Comparison of ENCODE assay signal across 10 cellular contexts in the genomic region with DNA sequence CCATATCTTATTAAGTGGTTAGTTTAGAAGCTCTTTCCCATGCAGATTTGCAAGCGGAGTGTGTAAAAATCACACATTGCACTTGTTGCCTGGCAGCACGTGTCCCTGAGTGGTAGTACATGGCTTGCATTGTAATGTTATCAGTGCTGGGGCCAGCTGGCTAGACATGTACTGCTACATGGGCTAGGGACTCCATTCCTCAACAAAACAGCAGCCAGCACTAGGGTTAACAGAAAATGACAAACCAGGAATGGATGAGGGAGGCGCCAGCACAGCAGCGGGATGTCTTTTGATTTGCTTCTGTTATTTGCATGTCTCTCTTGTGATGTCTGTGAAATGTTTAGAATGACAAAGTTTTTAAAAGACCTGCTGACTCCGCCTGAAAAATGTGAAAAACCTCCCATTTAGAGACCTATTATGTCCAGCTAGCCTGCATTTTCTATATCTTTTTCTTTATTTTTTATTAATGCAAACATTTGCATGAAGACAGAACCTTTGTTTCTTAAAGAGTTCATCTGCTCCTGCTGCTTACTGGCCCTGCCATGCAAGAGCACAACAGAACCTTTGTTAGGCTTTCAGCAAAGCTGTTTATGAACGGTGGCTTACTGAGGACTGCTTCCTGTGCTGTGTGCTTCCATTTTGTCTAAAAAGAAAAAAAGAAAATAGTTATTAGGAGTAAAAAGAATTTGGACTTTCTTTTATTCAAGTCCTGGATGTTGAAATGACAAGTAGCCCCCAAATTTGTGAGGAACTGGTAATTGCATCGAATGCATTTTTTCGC. TPM values are rescaled to one million over a fixed set of nuclear protein-coding genes. Genes with fewer than 3 reads are reported as not detected.
DNase-seq lines count a peak whose midpoint lies in the region; ATAC-seq and TF ChIP-seq lines count a peak whose summit lies in the region.
"Had no signal": no experiment of that assay in that cellular context is flagged by ENCODE, and none has a peak within 500 bp of the region (broad histone marks: within the 10 kb centered on the region; RNA-seq: fewer than 3 reads in every experiment).

No MANE protein-coding gene starts in this region.

- no peak overlapping the region for H2AK9ac ChIP-seq in IMR-90 (replicated peaks; ENCODE audit: low read depth, low read length, poor library complexity)

- H2BK15ac ChIP-seq in IMR-90 (ENCODE audit: low read depth, low read length) = no peak overlapping the region; the same call in 2 of the 3 replicates

- in situ Hi-C loops in IMR-90 (cut with MboI; ENCODE audit: low sequenced_read_pairs) = no loop called here

- no peak overlapping the region for H3K56ac ChIP-seq in IMR-90 (ENCODE audit: extremely low read depth, insufficient read depth, low read length)

- no peak for TF ChIP-seq CTCF in A673 (conservative IDR thresholded peaks at IDR 0.05; ENCODE audit: low read depth, low read length)
- no peak for TF ChIP-seq CTCF in IMR-90 (conservative IDR thresholded peaks at IDR 0.05; ENCODE audit: low read depth, low read length)
- no peak for TF ChIP-seq CTCF in mesothelial cell of epicardium (IDR thresholded peaks at IDR 0.05; ENCODE audit: unreplicated experiment)
- no peak for TF ChIP-seq CTCF in tibial artery (IDR thresholded peaks at IDR 0.05)

- no peak overlapping the region for H4K8ac ChIP-seq in IMR-90 (ENCODE audit: low read depth in 2 of 2, low read length in 2 of 2)

- WGBS in IMR-90 (ENCODE audit: extremely low coverage in 2 of 2, insufficient read length in 1 of 2), 2 experiments = 60% methylated on average over 2 of the region's 8 CpGs; no CpG with 5 or more reads in 1 of the 2 experiments

- dilution Hi-C loops in IMR-90 (cut with HindIII; ENCODE audit: low sequenced_read_pairs, unreplicated experiment) = no loop called here

- no peak for TF ChIP-seq RAD21 in IMR-90 (IDR thresholded peaks at IDR 0.05; ENCODE audit: low read length)

- no peak overlapping the region for H3K4me3 ChIP-seq in A673 (ENCODE audit: low read depth, low read length, poor library complexity, severe bottlenecking)
- no peak overlapping the region for H3K4me3 ChIP-seq in IMR-90 (ENCODE audit: insufficient read depth, low read depth, low read length)
- no peak overlapping the region for H3K4me3 ChIP-seq in tibial artery
- H3K4me3 ChIP-seq: lower lobe of right lung had no signal

- 0 out of 2 replicates have a peak overlapping the region, but pooled peaks have one; percentile 51 for H3K23ac ChIP-seq in IMR-90 (ENCODE audit: low read depth, low read length)

- peak overlapping the region; percentile 37; the same call in 1 of the 2 replicates for H2AK5ac ChIP-seq in IMR-90 (ENCODE audit: low read depth, low read length)

- H2AFZ ChIP-seq in IMR-90 (replicated peaks; ENCODE audit: low read length, poor library complexity) = no peak overlapping the region

- no peaks in the 10 kb centered on the region for H3K9me3 Mint-ChIP-seq in mesothelial cell of epicardium
- H3K9me3 Mint-ChIP-seq in T-cell = no peaks in the 10 kb centered on the region
- H3K9me3 Mint-ChIP-seq: T-helper 2 cell treated with Interferon-gamma antibody and Interleukin-4, amounts not matched to agents 5 μg/mL and 100 μg/mL, for 36 hours had no signal

- H2BK20ac ChIP-seq in IMR-90 (ENCODE audit: low read depth, low read length) = peak overlapping the region; percentile 51; the same call in 1 of the 2 replicates

- no peak for ATAC-seq in IMR-90 (ENCODE audit: low read depth)
- no peak for ATAC-seq in T-cell (replicated peaks in 1 of 4)

- peaks cover 4% of the 10 kb centered on the region; the same call in 1 of the 2 replicates for H4K20me1 ChIP-seq in IMR-90 (ENCODE audit: insufficient read depth, low read length)

- H4K91ac ChIP-seq in IMR-90 (ENCODE audit: insufficient read depth, low read depth, low read length) = peak overlapping the region; percentile 53

- H3K27me3 Mint-ChIP-seq in mesothelial cell of epicardium (ENCODE audit: low read depth) (no peaks in the 10 kb centered on the region), T-cell (no peaks in the 10 kb centered on the region)

- H2BK120ac ChIP-seq in IMR-90 (ENCODE audit: low read depth, low read length) = peak overlapping the region; percentile 40

- peak overlapping the region; percentile 64; the same call in 1 of the 2 replicates for H3K18ac ChIP-seq in IMR-90 (ENCODE audit: low read depth, low read length)

- peak overlapping the region; percentile 72 for H3K14ac ChIP-seq in IMR-90 (replicated peaks; ENCODE audit: low read depth, low read length)

- no peaks in the 10 kb centered on the region for H3K36me3 ChIP-seq in A673 (ENCODE audit: insufficient read depth, low read length, poor library complexity, severe bottlenecking)
- no peaks in the 10 kb centered on the region for H3K36me3 ChIP-seq in IMR-90 (ENCODE audit: control insufficient read depth, insufficient read depth, low read length)
- H3K36me3 ChIP-seq in tibial artery = no peaks in the 10 kb centered on the region
- H3K36me3 ChIP-seq: lower lobe of right lung had no signal

- H3K27ac ChIP-seq in A673 (ENCODE audit: low read depth, low read length, poor library complexity, severe bottlenecking) (peak overlapping the region; percentile 38), IMR-90 (ENCODE audit: insufficient read depth, low read length) (no peak overlapping the region), cingulate gyrus (ENCODE audit: low read depth, low read length) (peak overlapping the region; percentile 92), tibial artery (no peak overlapping the region)
- H3K27ac ChIP-seq: lower lobe of right lung had no signal

- TF ChIP-seq POLR2A in IMR-90 (IDR thresholded peaks at IDR 0.05; ENCODE audit: low read depth, low read length) = no peak

- no peak overlapping the region for H3K9ac ChIP-seq in IMR-90 (ENCODE audit: low read depth, low read length)

- H3K9me1 ChIP-seq in IMR-90 (ENCODE audit: insufficient read depth, low read length) = peaks cover 6% of the 10 kb centered on the region

- peak overlapping the region; percentile 48 for H3K4ac ChIP-seq in IMR-90 (ENCODE audit: low read depth, low read length)

- peak overlapping the region; percentile 21 for H2BK5ac ChIP-seq in IMR-90 (ENCODE audit: low read depth, low read length, poor library complexity, severe bottlenecking)

- peaks cover 25% of the 10 kb centered on the region for H3K4me1 ChIP-seq in A673 (ENCODE audit: insufficient read depth, low read length, poor library complexity, severe bottlenecking)
- peaks cover 7% of the 10 kb centered on the region for H3K4me1 ChIP-seq in IMR-90 (ENCODE audit: control insufficient read depth, insufficient read depth, low read length)
- H3K4me1 ChIP-seq in tibial artery = no peaks in the 10 kb centered on the region

- no peaks in the 10 kb centered on the region for H3K36me3 Mint-ChIP-seq in mesothelial cell of epicardium
- no peaks in the 10 kb centered on the region for H3K36me3 Mint-ChIP-seq in T-cell

- H3K9me3 ChIP-seq in A673 (ENCODE audit: low read depth, low read length, poor library complexity, severe bottlenecking) (no peaks in the 10 kb centered on the region), IMR-90 (ENCODE audit: control insufficient read depth, insufficient read depth, low read length) (no peaks in the 10 kb centered on the region), tibial artery (no peaks in the 10 kb centered on the region)
- H3K9me3 ChIP-seq: lower lobe of right lung had no signal

- POLR2A ChIA-PET in A673 (lab: Charles Lee; ENCODE audit: low non-redundant PET) (no interaction called here), IMR-90 (lab: Charles Lee; ENCODE audit: unreplicated experiment) (no interaction called here), T-cell (lab: Charles Lee) (no interaction called here)

- H3K79me1 ChIP-seq in IMR-90 (ENCODE audit: low read depth in 1 of 2, low read length in 2 of 2) = peaks cover 0 to 11% of the 10 kb centered on the region in 2 experiments; a peak in 2 of 4 replicates

- peaks cover 13% of the 10 kb centered on the region for H3K4me1 Mint-ChIP-seq in mesothelial cell of epicardium
- H3K4me1 Mint-ChIP-seq in T-cell = peaks cover 4 to 13% (median 11%) of the 10 kb centered on the region in 3 donors

- H3K27ac Mint-ChIP-seq in mesothelial cell of epicardium (peak overlapping the region; percentile 39), T-cell (no peak overlapping the region)
- H3K27ac Mint-ChIP-seq: T-helper 2 cell treated with Interferon-gamma antibody and Interleukin-4, amounts not matched to agents 5 μg/mL and 100 μg/mL, for 36 hours had no signal

- DNase-seq in A673 (ENCODE audit: low spot score) (peak; percentile 84), IMR-90 (no peak), mesothelial cell of epicardium (ENCODE audit: low spot score in 2 of 2, unreplicated experiment in 2 of 2) (no peak), NCI-H2107 treated with DMSO at 0.1 percent for 48 hours (lab: John Stamatoyannopoulos, UW; ENCODE audit: unreplicated experiment) (no peak), T-cell (no peak), tibial artery (no peak)
- no peak for DNase-seq in effector CD8-positive, alpha-beta T cell (lab: John Stamatoyannopoulos, UW)
- DNase-seq: lower lobe of right lung had no signal

- H4K5ac ChIP-seq in IMR-90 (ENCODE audit: low read depth, low read length) = no peak overlapping the region

- no peak overlapping the region for H3K4me3 Mint-ChIP-seq in mesothelial cell of epicardium
- no peak overlapping the region for H3K4me3 Mint-ChIP-seq in T-cell
- H3K4me3 Mint-ChIP-seq: T-helper 2 cell treated with Interferon-gamma antibody and Interleukin-4, amounts not matched to agents 5 μg/mL and 100 μg/mL, for 36 hours had no signal

- intact Hi-C loops in A673 (cut with micrococcal nuclease; ENCODE audit: unreplicated experiment) (no loop called here), IMR-90 (cut with micrococcal nuclease) (no loop called here), tibial artery (cut with DNase I; ENCODE audit: low total_unique reads) (no loop called here)

- peak overlapping the region; percentile 36; the same call in 1 of the 2 replicates for H3K4me2 ChIP-seq in IMR-90 (ENCODE audit: low read depth, low read length)

- BruUV-seq in A673 (replicated peaks; lab: Mats Ljungman, UMichigan) (no TSS peak), IMR-90 (replicated peaks; lab: Mats Ljungman, UMichigan) (no TSS peak)

- no peaks in the 10 kb centered on the region for H3K27me3 ChIP-seq in A673 (replicated peaks; ENCODE audit: insufficient read depth, low read depth, low read length, poor library complexity)
- no peaks in the 10 kb centered on the region for H3K27me3 ChIP-seq in IMR-90 (ENCODE audit: control insufficient read depth, insufficient read depth, low read length)
- H3K27me3 ChIP-seq in tibial artery = no peaks in the 10 kb centered on the region

- CTCF ChIA-PET in A673 (lab: Charles Lee) (no interaction called here), IMR-90 (lab: Yijun Ruan, JAX) (interaction anchor here (0.6 kb wide), 1 partner anchor 33 kb away, joined by 3 read pairs; no protein-coding TSS in a partner anchor), T-cell (lab: Charles Lee) (no interaction called here)

RNA-seq across cellular contexts. Expression of a gene that starts 40.7 kb away (rescaled TPM):
- 79.3 and 89.7 TPM in 2 replicates for total RNA-seq in A673 (2021)
- total RNA-seq in IMR-90 (2012; rRNA removed) = 21.1 and 22.0 TPM in 2 replicates
- polyA plus RNA-seq in IMR-90 (2012; rRNA removed) = 35.7 and 36.6 TPM in 2 replicates
- polyA plus RNA-seq in IMR-90 (2012; cell fraction: cytosol; rRNA removed) = 40.1 and 40.4 TPM in 2 replicates
- polyA plus RNA-seq in IMR-90 (2012; cell fraction: nucleus; rRNA removed; ENCODE audit: low replicate concordance) = 25.2 and 32.4 TPM in 2 replicates
- total RNA-seq in mesothelial cell of epicardium = 42.9 to 44.7 TPM (median 44.0 TPM) in 3 replicates
- 10 to 100 TPM; 13.3 to 16.9 (median 15.0) TPM for total RNA-seq in T-cell

RNA-seq across cellular contexts. Expression of a gene that starts 58.9 kb away (rescaled TPM):
- total RNA-seq in A673 (2021) (31.8 and 39.6 TPM in 2 replicates), IMR-90 (2012; rRNA removed) (3.9 and 4.1 TPM in 2 replicates), mesothelial cell of epicardium (26.2 to 29.2 TPM (median 26.8 TPM) in 3 replicates), T-cell (under 1 TPM in 3 of 5 donors, not detected in 2; 0.06 to 0.26 (median 0.13) TPM)
- polyA plus RNA-seq in IMR-90 (2012; rRNA removed) = 5.1 and 5.8 TPM in 2 replicates
- 3.2 and 3.3 TPM in 2 replicates for polyA plus RNA-seq in IMR-90 (2012; cell fraction: cytosol; rRNA removed)
- polyA plus RNA-seq in IMR-90 (2012; cell fraction: nucleus; rRNA removed; ENCODE audit: low replicate concordance) = 8.7 and 11.6 TPM in 2 replicates

Comparison
In these comparisons a context has a peak if more than half of its experiments do, and no peak if none do; other contexts are left out.
1. H3K27ac ChIP-seq: peak in A673 (single experiment) and cingulate gyrus (single experiment); none in IMR-90 (single experiment) and tibial artery (0 of 2).